In genomic region chr2:218979846-218980738, GRCh38 we compare ENCODE assay signal across 8 cellular contexts.
DNase-seq lines count a peak whose midpoint lies in the region; ATAC-seq lines count a peak whose summit lies in the region.

No MANE protein-coding gene starts in this region.

- peaks cover 34% of the 10 kb centered on the region for H3K4me1 Mint-ChIP-seq in central memory CD8-positive, alpha-beta T cell

- ATAC-seq in GM18909 (IDR thresholded peaks at IDR 0.05; ENCODE audit: poor library complexity, unreplicated experiment) (peak; percentile 89), HG03175 (IDR thresholded peaks at IDR 0.05; ENCODE audit: unreplicated experiment) (peak; percentile 93)
- peak; percentile 88 for ATAC-seq in central memory CD8-positive, alpha-beta T cell (replicated peaks; ENCODE audit: extremely low read depth, poor library complexity, severe bottlenecking)

- peak overlapping the region; percentile 74 for H3K27ac Mint-ChIP-seq in central memory CD8-positive, alpha-beta T cell (ENCODE audit: low read depth)

- H3K36me3 Mint-ChIP-seq in central memory CD8-positive, alpha-beta T cell (ENCODE audit: insufficient read depth), result peaks cover 1% of the 10 kb centered on the region

- peak overlapping the region; percentile 77 for H3K4me3 Mint-ChIP-seq in central memory CD8-positive, alpha-beta T cell

- DNase-seq in AML-193 (lab: John Stamatoyannopoulos, UW) (peak; percentile 71 to 72), NCI-H345 (lab: John Stamatoyannopoulos, UW) (peak; percentile 90), kidney glomerular epithelial cell (lab: John Stamatoyannopoulos, UW) (peak; percentile 70)
- peak; percentile 85 for DNase-seq in activated CD4-positive, CD25-positive, alpha-beta regulatory T cell treated with anti-CD3 and anti-CD28 coated beads, Interleukin-2, amount 50 U/mL, for 72 hours
- DNase-seq in central memory CD8-positive, alpha-beta T cell (ENCODE audit: low spot score in 2 of 2), result peak; percentile 76 to 79
- peak; percentile 77 for DNase-seq in stimulated activated CD4-positive, alpha-beta T cell treated with anti-CD3 and anti-CD28 coated beads, Interleukin-2, amount 100 ng/mL, for 4 hours (ENCODE audit: low read depth)

- peaks cover 100% of the 10 kb centered on the region for H3K27me3 Mint-ChIP-seq in central memory CD8-positive, alpha-beta T cell

- no peaks in the 10 kb centered on the region for H3K9me3 Mint-ChIP-seq in central memory CD8-positive, alpha-beta T cell

Comparison
In these comparisons a context has a peak if more than half of its experiments do, and no peak if none do; other contexts are left out.
1. Peak in every context shown above with its lines: DNase-seq and ATAC-seq.